In genomic region chr2:71130325-71131260, GRCh38 we compare ENCODE assay signal across 1 cellular context.
TF ChIP-seq lines count a peak whose summit lies in the region.

MPHOSPH10 (plus strand) TSS chr2:71130634; CDS start chr2:71130666, 32 bp downstream.

TF ChIP-seq in GM12878, 131 proteins besides CTCF, POLR2A, EP300 and RAD21 (continued from another document):
- peak; percentile 97 for TF ChIP-seq ZBTB11 (CRISPR knock-in tag; IDR thresholded peaks at IDR 0.05)
- no peak for TF ChIP-seq STAT3 (IDR thresholded peaks at IDR 0.05; ENCODE audit: low read depth, low read length)
- TF ChIP-seq RFX5 (IDR thresholded peaks at IDR 0.05; ENCODE audit: low read depth, low read length): no peak
- TF ChIP-seq SIN3A (IDR thresholded peaks at IDR 0.05; ENCODE audit: low read depth, low read length): peak; percentile 91
- no peak for TF ChIP-seq ZBTB33 (IDR thresholded peaks at IDR 0.05)
- peak; percentile 54; the same call in 1 of the 2 replicates for TF ChIP-seq SMAD5 (IDR thresholded peaks at IDR 0.05; ENCODE audit: low read depth)
- no peak; the same call in 1 of the 2 replicates for TF ChIP-seq MTA3 (IDR thresholded peaks at IDR 0.05; ENCODE audit: borderline replicate concordance, low read length)
TF ChIP-seq in GM12878: peak in this region for 76.
